Comparison of ENCODE assay signal across 8 cellular contexts in the genomic region with DNA sequence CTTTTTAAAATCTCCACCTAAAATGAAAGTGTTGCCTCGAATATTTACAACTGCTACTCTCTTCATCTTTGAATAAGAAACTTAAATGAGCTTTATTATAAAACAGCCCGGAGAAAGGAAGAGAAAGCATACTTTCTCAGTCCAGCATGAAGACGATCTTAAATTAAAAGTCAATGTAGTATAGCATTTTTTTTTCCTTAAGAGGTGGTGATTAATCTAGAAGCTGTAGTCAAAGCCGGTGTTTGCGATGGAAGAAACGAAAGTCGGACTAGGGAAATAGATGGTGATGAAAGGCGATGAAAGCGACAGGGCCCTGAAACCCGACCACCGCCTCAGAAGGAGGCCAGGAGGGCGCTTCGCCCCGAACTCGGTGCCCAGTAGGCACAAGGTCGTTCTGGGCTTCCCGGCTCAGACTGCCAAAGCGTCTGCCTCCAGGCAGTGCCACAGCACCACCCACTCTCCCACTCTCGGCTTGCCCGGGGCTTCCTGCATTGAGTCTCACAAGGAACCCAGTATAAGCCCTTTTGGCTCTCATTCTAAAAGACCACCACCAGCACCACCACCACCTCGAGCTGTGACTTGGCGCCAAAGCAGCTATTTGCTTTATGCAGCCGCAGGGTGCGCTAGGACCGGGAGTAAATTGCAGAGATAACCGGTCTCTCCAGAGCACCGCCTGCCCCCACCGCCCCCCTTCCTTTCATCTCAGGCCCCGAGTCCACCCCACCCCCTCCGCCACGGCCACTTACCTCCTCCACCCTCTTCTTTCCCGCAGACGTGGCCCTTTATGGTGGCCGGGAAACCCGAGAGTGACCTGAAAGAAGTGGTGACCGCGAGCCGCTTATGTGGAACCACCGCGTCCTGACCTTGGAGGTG. TPM values are rescaled to one million over a fixed set of nuclear protein-coding genes. Genes with fewer than 3 reads are reported as not detected.
A peak's percentile ranks its signal among the peaks of the same experiment; 100 is the strongest.
DNase-seq lines count a peak whose midpoint lies in the region; ATAC-seq and TF ChIP-seq lines count a peak whose summit lies in the region.

No MANE protein-coding gene starts in this region.

- ATAC-seq in activated CD8-positive, alpha-beta T cell treated with anti-CD3 and anti-CD28 coated beads, Interleukin-2, amount 10 ng/mL, durations not matched to agents 7 days and 5 days, result peak; percentile 52
- ATAC-seq in GM21515 (IDR thresholded peaks at IDR 0.05; ENCODE audit: unreplicated experiment) (no peak), HG03196 (IDR thresholded peaks at IDR 0.05; ENCODE audit: unreplicated experiment) (no peak)

- CTCF ChIA-PET in HEK293T (lab: Yijun Ruan, JAX), result interaction anchor here (1.2 to 1.7 kb wide), 2 partner anchors 11 to 53 kb away, joined by 6 to 7 read pairs; no protein-coding TSS in a partner anchor
- CTCF ChIA-PET in activated CD8-positive, alpha-beta T cell treated with anti-CD3 and anti-CD28 coated beads, Interleukin-2, amount 10 ng/mL, durations not matched to agents 7 days and 5 days (lab: Charles Lee), result interaction anchor here (1.1 to 2.6 kb wide), 3 partner anchors 26 to 172 kb away, joined by 3 to 9 read pairs (median 8); no protein-coding TSS in a partner anchor

- POLR2A ChIA-PET in HEK293T (lab: Yijun Ruan, JAX), result no interaction called here
- POLR2A ChIA-PET in activated CD8-positive, alpha-beta T cell treated with anti-CD3 and anti-CD28 coated beads, Interleukin-2, amount 10 ng/mL, durations not matched to agents 7 days and 5 days (lab: Charles Lee), result interaction anchor here (0.9 kb wide), 1 partner anchor 9 kb away, joined by 3 read pairs; no protein-coding TSS in a partner anchor

- H3K36me3 Mint-ChIP-seq in activated CD8-positive, alpha-beta T cell treated with anti-CD3 and anti-CD28 coated beads, Interleukin-2, amount 10 ng/mL, durations not matched to agents 7 days and 5 days (ENCODE audit: low read depth), result no peaks in the 10 kb centered on the region
- no peaks in the 10 kb centered on the region for H3K36me3 Mint-ChIP-seq in osteocyte (ENCODE audit: unreplicated experiment)

- peak overlapping the region; percentile 72 for H3K4me3 Mint-ChIP-seq in activated CD8-positive, alpha-beta T cell treated with anti-CD3 and anti-CD28 coated beads, Interleukin-2, amount 10 ng/mL, durations not matched to agents 7 days and 5 days
- peak overlapping the region; percentile 29 for H3K4me3 Mint-ChIP-seq in osteocyte (ENCODE audit: unreplicated experiment)

- peaks cover 21% of the 10 kb centered on the region for H3K4me1 Mint-ChIP-seq in activated CD8-positive, alpha-beta T cell treated with anti-CD3 and anti-CD28 coated beads, Interleukin-2, amount 10 ng/mL, durations not matched to agents 7 days and 5 days (ENCODE audit: low read depth)
- H3K4me1 Mint-ChIP-seq in osteocyte (ENCODE audit: unreplicated experiment), result peaks cover 37% of the 10 kb centered on the region

- peak overlapping the region; percentile 44 to 54 for H3K4me3 ChIP-seq in foreskin fibroblast (ENCODE audit: low read depth in 1 of 2, low read length in 2 of 2)

- TF ChIP-seq CTCF in foreskin fibroblast (IDR thresholded peaks at IDR 0.05; ENCODE audit: low read depth, low read length) (no peak), osteocyte (IDR thresholded peaks at IDR 0.05) (no peak)

- DNase-seq in AG08396 (ENCODE audit: low spot score) (peak; percentile 61), HEK293T (ENCODE audit: extremely low spot score) (peak; percentile 59), foreskin fibroblast (peak in 1 of 2 donors; percentile 57), osteocyte (ENCODE audit: extremely low spot score, unreplicated experiment) (no peak), anterior cingulate cortex (lab: John Stamatoyannopoulos, UW) (no peak)
- DNase-seq in activated CD8-positive, alpha-beta T cell treated with anti-CD3 and anti-CD28 coated beads, Interleukin-2, amount 10 ng/mL, durations not matched to agents 7 days and 5 days, result no peak

- no peak overlapping the region for H3K27ac Mint-ChIP-seq in activated CD8-positive, alpha-beta T cell treated with anti-CD3 and anti-CD28 coated beads, Interleukin-2, amount 10 ng/mL, durations not matched to agents 7 days and 5 days
- H3K27ac Mint-ChIP-seq in osteocyte (ENCODE audit: unreplicated experiment), result no peak overlapping the region

- no peaks in the 10 kb centered on the region for H3K9me3 Mint-ChIP-seq in activated CD8-positive, alpha-beta T cell treated with anti-CD3 and anti-CD28 coated beads, Interleukin-2, amount 10 ng/mL, durations not matched to agents 7 days and 5 days (ENCODE audit: insufficient read depth)
- no peaks in the 10 kb centered on the region for H3K9me3 Mint-ChIP-seq in osteocyte (ENCODE audit: unreplicated experiment)

- H3K27me3 Mint-ChIP-seq in activated CD8-positive, alpha-beta T cell treated with anti-CD3 and anti-CD28 coated beads, Interleukin-2, amount 10 ng/mL, durations not matched to agents 7 days and 5 days (ENCODE audit: low read depth), result peaks cover 84% of the 10 kb centered on the region
- peaks cover 94% of the 10 kb centered on the region for H3K27me3 Mint-ChIP-seq in osteocyte (ENCODE audit: unreplicated experiment)

TF ChIP-seq in HEK293T, 16 proteins besides CTCF, POLR2A, EP300 and RAD21:
- peak; percentile 35; the same call in 1 of the 2 replicates for TF ChIP-seq L3MBTL2 (conservative IDR thresholded peaks at IDR 0.05)
- no peak for TF ChIP-seq CTBP1 (IDR thresholded peaks at IDR 0.05; ENCODE audit: borderline replicate concordance)
TF ChIP-seq in HEK293T: peak in this region for 1.

RNA-seq across cellular contexts. Expression of a gene that starts 2.3 kb away (rescaled TPM):
- not detected for total RNA-seq in activated CD8-positive, alpha-beta T cell treated with anti-CD3 and anti-CD28 coated beads, Interleukin-2, amount 10 ng/mL, durations not matched to agents 7 days and 5 days
- not detected in 2 replicates for total RNA-seq in osteocyte

Comparison
In these comparisons a context has a peak if more than half of its experiments do, and no peak if none do; other contexts are left out.
1. DNase-seq: peak in AG08396 (single experiment) and HEK293T (single experiment); none in activated CD8-positive, alpha-beta T cell treated with anti-CD3 and anti-CD28 coated beads, Interleukin-2, amount 10 ng/mL, durations not matched to agents 7 days and 5 days (single experiment), osteocyte (single experiment) and anterior cingulate cortex (0 of 58).